ENCODE assay signal across 1 cellular context in genomic region chr7:26156454-26157365, GRCh38.
TF ChIP-seq lines count a peak whose summit lies in the region.

No MANE protein-coding gene starts in this region.

TF ChIP-seq in A549, 52 proteins besides CTCF, POLR2A, EP300 and RAD21:
- TF ChIP-seq GATA3 (IDR thresholded peaks at IDR 0.05; ENCODE audit: borderline replicate concordance), result peak; percentile 11; the same call in 1 of the 2 replicates
- no peak for TF ChIP-seq CBX2 (IDR thresholded peaks at IDR 0.05; ENCODE audit: borderline replicate concordance, low read depth)
- no peak for TF ChIP-seq ATOH8 (CRISPR knock-in tag; IDR thresholded peaks at IDR 0.05; ENCODE audit: low read depth)
- no peak for TF ChIP-seq PBX3 (IDR thresholded peaks at IDR 0.05)
- TF ChIP-seq E2F6 (IDR thresholded peaks at IDR 0.05; ENCODE audit: borderline replicate concordance, low read depth), result no peak
- TF ChIP-seq ZNF302 (CRISPR knock-in tag; IDR thresholded peaks at IDR 0.05), result no peak
